ENCODE assay signal across 9 cellular contexts in genomic region chr13:41917641-41918040, GRCh38. TPM values are rescaled to one million over a fixed set of nuclear protein-coding genes. Genes with fewer than 3 reads are reported as not detected.
DNase-seq lines count a peak whose midpoint lies in the region; ATAC-seq, FAIRE-seq and TF ChIP-seq lines count a peak whose summit lies in the region.
"Had no signal": no experiment of that assay in that cellular context is flagged by ENCODE, and none has a peak within 500 bp of the region (broad histone marks: within the 10 kb centered on the region; RNA-seq: fewer than 3 reads in every experiment).

No MANE protein-coding gene starts in this region.

- no peaks in the 10 kb centered on the region for H3K9me2 ChIP-seq in SK-N-SH

- peaks cover 20% of the 10 kb centered on the region for H3F3A ChIP-seq in SK-N-SH (replicated peaks; ENCODE audit: insufficient read depth)

- H3K36me3 Mint-ChIP-seq in astrocyte (ENCODE audit: low read depth, unreplicated experiment) (peaks cover 8% of the 10 kb centered on the region), osteocyte (ENCODE audit: unreplicated experiment) (no peaks in the 10 kb centered on the region)

- H3K4me1 ChIP-seq in SK-N-SH (ENCODE audit: control insufficient read depth in 1 of 2, insufficient read depth in 2 of 2, low read depth in 1 of 2, low read length in 1 of 2) (peaks cover 15 to 24% of the 10 kb centered on the region in 2 experiments; a peak in 3 of 4 replicates), astrocyte (ENCODE audit: insufficient read depth, low read length) (peaks cover 20% of the 10 kb centered on the region)

- DNase-seq in SK-N-SH, result no peak
- peak; percentile 56 for DNase-seq in M059J (ENCODE audit: low read depth)
- peak; percentile 72 for DNase-seq in astrocyte (ENCODE audit: low read depth)
- DNase-seq in osteocyte (ENCODE audit: extremely low spot score, unreplicated experiment), result no peak
- DNase-seq in GM10248 (ENCODE audit: extremely low spot score), result no peak
- DNase-seq in NCI-H345 treated with DMSO at 0.1 percent for 48 hours (lab: John Stamatoyannopoulos, UW; ENCODE audit: unreplicated experiment), result no peak
- DNase-seq in posterior cingulate gyrus, result no peak
- DNase-seq: 8988T had no signal

- TF ChIP-seq CTCF in SK-N-SH (IDR thresholded peaks at IDR 0.05) (no peak), astrocyte (IDR thresholded peaks at IDR 0.05; ENCODE audit: insufficient read depth, low read depth, low read length) (no peak), osteocyte (IDR thresholded peaks at IDR 0.05) (no peak), GM10248 (IDR thresholded peaks at IDR 0.05; ENCODE audit: control extremely low read depth, extremely low read depth, low read depth, missing control alignments) (no peak)

- H3K9me3 ChIP-seq in SK-N-SH, result no peaks in the 10 kb centered on the region
- no peaks in the 10 kb centered on the region for H3K9me3 ChIP-seq in astrocyte (ENCODE audit: insufficient read depth, low read depth, low read length)

- CTCF ChIA-PET in SK-N-SH (lab: Yijun Ruan, JAX) (interaction anchor here (2.1 kb wide), 1 partner anchor 12 kb away, joined by 5 read pairs; no protein-coding TSS in a partner anchor), GM10248 (lab: Yijun Ruan, JAX) (interaction anchor here (0.7 to 1.4 kb wide), 4 partner anchors 11 to 53 kb away, joined by 3 read pairs; no protein-coding TSS in a partner anchor)

- H3K27ac Mint-ChIP-seq in astrocyte (ENCODE audit: unreplicated experiment) (peak overlapping the region; percentile 34), osteocyte (ENCODE audit: unreplicated experiment) (peak overlapping the region; percentile 66)

- no peaks in the 10 kb centered on the region for H3K36me3 ChIP-seq in SK-N-SH (replicated peaks in 1 of 2; ENCODE audit: control insufficient read depth in 1 of 2, insufficient read depth in 2 of 2, low read length in 1 of 2)
- no peaks in the 10 kb centered on the region for H3K36me3 ChIP-seq in astrocyte (ENCODE audit: insufficient read depth, low read length)

- FAIRE-seq in astrocyte (lab: Jason Lieb, UNC), result peak; percentile 97

- no peak for TF ChIP-seq RAD21 in SK-N-SH (IDR thresholded peaks at IDR 0.05; ENCODE audit: low read length)

- H3K79me2 ChIP-seq in SK-N-SH (ENCODE audit: insufficient read depth), result peaks cover 13% of the 10 kb centered on the region
- H3K79me2 ChIP-seq in astrocyte (ENCODE audit: insufficient read depth, low read length), result peaks cover 11% of the 10 kb centered on the region

- H3K4me2 ChIP-seq in SK-N-SH (peak overlapping the region; percentile 18; the same call in 1 of the 2 replicates), astrocyte (ENCODE audit: low read length) (peak overlapping the region; percentile 24)

- H3K4me1 Mint-ChIP-seq in astrocyte (ENCODE audit: low read depth, unreplicated experiment) (peaks cover 32% of the 10 kb centered on the region), osteocyte (ENCODE audit: unreplicated experiment) (peaks cover 49% of the 10 kb centered on the region)

- no peaks in the 10 kb centered on the region for H3K27me3 ChIP-seq in SK-N-SH (ENCODE audit: insufficient read depth)
- H3K27me3 ChIP-seq in astrocyte (ENCODE audit: insufficient read depth, low read length), result no peaks in the 10 kb centered on the region

- 21% methylated on average over 1 of the region's 1 CpG for WGBS in SK-N-SH (ENCODE audit: low lambda C conversion rate)

- no peak for TF ChIP-seq EP300 in SK-N-SH (IDR thresholded peaks at IDR 0.05; ENCODE audit: borderline replicate concordance in 1 of 2, low read depth in 1 of 2, low read length in 1 of 2)

- no peaks in the 10 kb centered on the region for H3K27me3 Mint-ChIP-seq in astrocyte (ENCODE audit: low read depth, unreplicated experiment)
- no peaks in the 10 kb centered on the region for H3K27me3 Mint-ChIP-seq in osteocyte (ENCODE audit: unreplicated experiment)

- POLR2A ChIA-PET in SK-N-SH (lab: Yijun Ruan, JAX) (no interaction called here), GM10248 (lab: Yijun Ruan, JAX) (no interaction called here)

- H3K9me3 Mint-ChIP-seq in astrocyte (ENCODE audit: unreplicated experiment), result peaks cover 6% of the 10 kb centered on the region
- no peaks in the 10 kb centered on the region for H3K9me3 Mint-ChIP-seq in osteocyte (ENCODE audit: unreplicated experiment)

- H3K4me3 ChIP-seq in SK-N-SH (ENCODE audit: low read depth in 2 of 2, low read length in 1 of 2) (no peak overlapping the region), astrocyte (ENCODE audit: insufficient read depth, low read depth, low read length) (no peak overlapping the region)

- no peak overlapping the region; the same call in 1 of the 2 replicates for H2AFZ ChIP-seq in SK-N-SH (ENCODE audit: low read depth)
- no peak overlapping the region for H2AFZ ChIP-seq in astrocyte (ENCODE audit: low read depth, low read length)

- no peak for ATAC-seq in SK-N-SH treated with all-trans-retinoic acid at 6 μM for 48 hours

- H4K20me1 ChIP-seq in SK-N-SH (ENCODE audit: insufficient read depth) (no peaks in the 10 kb centered on the region), astrocyte (ENCODE audit: insufficient read depth, low read length) (peaks cover 13% of the 10 kb centered on the region)

- intact Hi-C loops in posterior cingulate gyrus (cut with DNase I), result no loop called here

- H3K27ac ChIP-seq in SK-N-SH (ENCODE audit: low read depth in 2 of 2, low read length in 1 of 2), result peak overlapping the region in 1 of 2 experiments; percentile 81; a peak in 2 of 4 replicates
- H3K27ac ChIP-seq in astrocyte (ENCODE audit: low read depth, low read length), result peak overlapping the region; percentile 54

- H3K9ac ChIP-seq in SK-N-SH, result peak overlapping the region; percentile 34; the same call in 1 of the 2 replicates
- peak overlapping the region; percentile 40 for H3K9ac ChIP-seq in astrocyte (ENCODE audit: low read length)

- no peak overlapping the region for H3K4me3 Mint-ChIP-seq in astrocyte (ENCODE audit: unreplicated experiment)
- H3K4me3 Mint-ChIP-seq in osteocyte (ENCODE audit: unreplicated experiment), result no peak overlapping the region

TF ChIP-seq in SK-N-SH, 30 proteins besides CTCF, POLR2A, EP300 and RAD21 (continues in another document):
- no peak for TF ChIP-seq POLR2AphosphoS5 (IDR thresholded peaks at IDR 0.05; ENCODE audit: low read depth, low read length)
- TF ChIP-seq, protein P1, sequence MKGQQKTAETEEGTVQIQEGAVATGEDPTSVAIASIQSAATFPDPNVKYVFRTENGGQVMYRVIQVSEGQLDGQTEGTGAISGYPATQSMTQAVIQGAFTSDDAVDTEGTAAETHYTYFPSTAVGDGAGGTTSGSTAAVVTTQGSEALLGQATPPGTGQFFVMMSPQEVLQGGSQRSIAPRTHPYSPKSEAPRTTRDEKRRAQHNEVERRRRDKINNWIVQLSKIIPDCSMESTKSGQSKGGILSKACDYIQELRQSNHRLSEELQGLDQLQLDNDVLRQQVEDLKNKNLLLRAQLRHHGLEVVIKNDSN (IDR thresholded peaks at IDR 0.05; ENCODE audit: borderline replicate concordance, low read depth), result no peak
- TF ChIP-seq FOXM1 (IDR thresholded peaks at IDR 0.05; ENCODE audit: low read depth), result no peak
- TF ChIP-seq MEF2A (IDR thresholded peaks at IDR 0.05; ENCODE audit: borderline replicate concordance, low read depth), result no peak
- TF ChIP-seq EZH2phosphoT487 (IDR thresholded peaks at IDR 0.05; ENCODE audit: borderline replicate concordance, low read depth), result no peak

TF ChIP-seq in SK-N-SH treated with all-trans-retinoic acid at 6 μM for 48 hours, 23 proteins besides CTCF, POLR2A, EP300 and RAD21 (continues in another document):
- no peak for TF ChIP-seq TOX (CRISPR knock-in tag; IDR thresholded peaks at IDR 0.05; ENCODE audit: borderline replicate concordance)
- no peak for TF ChIP-seq GLIS3 (CRISPR knock-in tag; IDR thresholded peaks at IDR 0.05)
- no peak for TF ChIP-seq CREB5 (CRISPR knock-in tag; IDR thresholded peaks at IDR 0.05; ENCODE audit: low read depth)
- no peak for TF ChIP-seq ZNF8 (CRISPR knock-in tag; IDR thresholded peaks at IDR 0.05)
- no peak for TF ChIP-seq ESRRG (CRISPR knock-in tag; IDR thresholded peaks at IDR 0.05)
- TF ChIP-seq, protein P2, sequence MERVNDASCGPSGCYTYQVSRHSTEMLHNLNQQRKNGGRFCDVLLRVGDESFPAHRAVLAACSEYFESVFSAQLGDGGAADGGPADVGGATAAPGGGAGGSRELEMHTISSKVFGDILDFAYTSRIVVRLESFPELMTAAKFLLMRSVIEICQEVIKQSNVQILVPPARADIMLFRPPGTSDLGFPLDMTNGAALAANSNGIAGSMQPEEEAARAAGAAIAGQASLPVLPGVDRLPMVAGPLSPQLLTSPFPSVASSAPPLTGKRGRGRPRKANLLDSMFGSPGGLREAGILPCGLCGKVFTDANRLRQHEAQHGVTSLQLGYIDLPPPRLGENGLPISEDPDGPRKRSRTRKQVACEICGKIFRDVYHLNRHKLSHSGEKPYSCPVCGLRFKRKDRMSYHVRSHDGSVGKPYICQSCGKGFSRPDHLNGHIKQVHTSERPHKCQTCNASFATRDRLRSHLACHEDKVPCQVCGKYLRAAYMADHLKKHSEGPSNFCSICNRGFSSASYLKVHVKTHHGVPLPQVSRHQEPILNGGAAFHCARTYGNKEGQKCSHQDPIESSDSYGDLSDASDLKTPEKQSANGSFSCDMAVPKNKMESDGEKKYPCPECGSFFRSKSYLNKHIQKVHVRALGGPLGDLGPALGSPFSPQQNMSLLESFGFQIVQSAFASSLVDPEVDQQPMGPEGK (CRISPR knock-in tag; IDR thresholded peaks at IDR 0.05; ENCODE audit: borderline replicate concordance), result no peak

RNA-seq across cellular contexts. Expression of gene VWA8, which starts 43.3 kb away (rescaled TPM):
- polyA plus RNA-seq in SK-N-SH (2012; rRNA removed), result 5.5 and 6.3 TPM in 2 replicates
- 7.0 and 7.3 TPM in 2 replicates for polyA plus RNA-seq in SK-N-SH (2012; cell fraction: cytosol; rRNA removed)
- polyA plus RNA-seq in SK-N-SH (2012; cell fraction: nucleus; rRNA removed), result 4.5 and 8.9 TPM in 2 replicates
- total RNA-seq in M059J (2014; rRNA removed; shearing (Covaris generic)), result 5.2 and 10.4 TPM in 2 replicates
- total RNA-seq in astrocyte (14.6 and 15.6 TPM in 2 replicates), osteocyte (14.5 and 15.8 TPM in 2 replicates)

Comparison
In these comparisons a context has a peak if more than half of its experiments do, and no peak if none do; other contexts are left out.
1. DNase-seq: peak in M059J (single experiment) and astrocyte (single experiment); none in SK-N-SH (single experiment), osteocyte (single experiment), GM10248 (single experiment), NCI-H345 treated with DMSO at 0.1 percent for 48 hours (single experiment) and posterior cingulate gyrus (0 of 10).